ENCODE assay signal across 20 cellular contexts in genomic region chr13:35785563-35786327, GRCh38.
DNase-seq lines count a peak whose midpoint lies in the region.
"Had no signal": no experiment of that assay in that cellular context is flagged by ENCODE, and none has a peak within 500 bp of the region (broad histone marks: within the 10 kb centered on the region; RNA-seq: fewer than 3 reads in every experiment).

No MANE protein-coding gene starts in this region.

- H3K36me3 ChIP-seq in skeletal muscle satellite cell (ENCODE audit: insufficient read depth, low read length): no peaks in the 10 kb centered on the region
- H3K36me3 ChIP-seq: heart left ventricle, suprapubic skin had no signal

- DNase-seq in NCI-H2171 treated with DMSO at 0.1 percent for 48 hours (lab: John Stamatoyannopoulos, UW) (peak; percentile 70), NCI-H2171 (lab: John Stamatoyannopoulos, UW) (no peak), NCI-H524 (lab: John Stamatoyannopoulos, UW) (peak; percentile 61 to 82), cerebellar cortex (ENCODE audit: low spot score) (peak; percentile 62), putamen (ENCODE audit: low spot score) (no peak), superior temporal gyrus (ENCODE audit: extremely low spot score) (no peak)
- no peak for DNase-seq in central memory CD4-positive, alpha-beta T cell
- DNase-seq: activated CD4-positive, alpha-beta T cell treated with anti-CD3 and anti-CD28 coated beads, Interleukin-2, amount 50 U/mL, for 4 hours; aorta; CD8-positive, alpha-beta T cell; DMS53; GF-D8; heart left ventricle; mesenchymal stem cell; NCI-H1436 treated with DMSO at 0.1 percent for 48 hours; NCI-H226; occipital lobe had no signal

- H3K4me1 ChIP-seq in skeletal muscle satellite cell (ENCODE audit: control insufficient read depth, insufficient read depth, low read length): peaks cover 21% of the 10 kb centered on the region
- H3K4me1 ChIP-seq: heart left ventricle, suprapubic skin had no signal

- H3K4me3 ChIP-seq in skeletal muscle satellite cell (ENCODE audit: low read length): no peak overlapping the region
- H3K4me3 ChIP-seq: heart left ventricle, suprapubic skin had no signal

- no peaks in the 10 kb centered on the region for H3K27me3 ChIP-seq in skeletal muscle satellite cell (ENCODE audit: control insufficient read depth, insufficient read depth, low read length)
- H3K27me3 ChIP-seq: dorsolateral prefrontal cortex, heart left ventricle, suprapubic skin had no signal

- peak overlapping the region; percentile 35 for H3K4me2 ChIP-seq in skeletal muscle satellite cell (ENCODE audit: low read length)

- H3K9ac ChIP-seq in skeletal muscle satellite cell (ENCODE audit: low read depth, low read length): no peak overlapping the region

- no peaks in the 10 kb centered on the region for H3K9me3 ChIP-seq in skeletal muscle satellite cell (replicated peaks; ENCODE audit: low read length)
- H3K9me3 ChIP-seq: heart left ventricle, suprapubic skin had no signal

Comparison
In these comparisons a context has a peak if more than half of its experiments do, and no peak if none do; other contexts are left out.
1. DNase-seq: peak in NCI-H2171 treated with DMSO at 0.1 percent for 48 hours (single experiment), NCI-H524 (2 of 2) and cerebellar cortex (single experiment); none in NCI-H2171 (single experiment), putamen (single experiment), central memory CD4-positive, alpha-beta T cell (single experiment) and superior temporal gyrus (single experiment).